In the genomic region with DNA sequence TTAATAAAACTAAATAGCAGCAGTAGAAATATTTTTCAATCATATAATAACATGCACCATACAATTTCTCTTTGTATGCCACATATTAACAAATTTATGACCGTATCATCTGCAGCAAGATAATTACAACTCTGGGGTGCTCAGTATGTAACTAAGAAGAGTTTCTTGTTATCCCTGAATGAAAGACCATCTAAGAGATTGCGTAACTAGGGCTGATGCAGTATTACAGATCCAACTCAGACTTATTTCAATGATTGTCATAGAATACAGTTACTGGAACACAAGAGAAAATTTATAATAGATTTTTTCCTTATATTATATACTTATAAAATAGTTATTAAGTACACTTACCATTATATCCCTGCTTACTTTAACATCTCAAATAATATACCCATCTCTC, we compare ENCODE assay signal across 26 cellular contexts.
"Had no signal": no experiment of that assay in that cellular context is flagged by ENCODE, and none has a peak within 500 bp of the region (broad histone marks: within the 10 kb centered on the region; RNA-seq: fewer than 3 reads in every experiment).

No MANE protein-coding gene starts in this region.

- H3K27me3 ChIP-seq: colonic mucosa, esophagus squamous epithelium, gastrocnemius medialis, heart right ventricle, left lung had no signal

- H3K27ac ChIP-seq: colonic mucosa, epithelial cell of prostate, esophagus squamous epithelium, gastrocnemius medialis, heart right ventricle, left lung, lower lobe of right lung had no signal

- DNase-seq: colonic mucosa; cortex of kidney; effector CD8-positive, alpha-beta T cell; effector memory CD8-positive, alpha-beta T cell; endodermal cell; erythroblast; esophagus squamous epithelium; foreskin fibroblast; foreskin melanocyte; gastrocnemius medialis; glutamatergic neuron; head of caudate nucleus; heart right ventricle; hippocampal formation; left cardiac atrium; left lung; left ventricle myocardium superior; lower lobe of right lung; mesenchymal stem cell; mucosa of descending colon; naive thymus-derived CD4-positive, alpha-beta T cell had no signal

- H3K9me3 ChIP-seq: esophagus squamous epithelium, gastrocnemius medialis, left lung, lower lobe of right lung had no signal

- ATAC-seq: effector memory CD8-positive, alpha-beta T cell; esophagus mucosa; gastrocnemius medialis; heart right ventricle; left cardiac atrium; left lung; left ventricle myocardium superior; lower lobe of right lung; mucosa of descending colon; naive thymus-derived CD4-positive, alpha-beta T cell had no signal

- H3K4me3 ChIP-seq: colonic mucosa, esophagus squamous epithelium, gastrocnemius medialis, heart right ventricle, left lung, lower lobe of right lung, mucosa of descending colon had no signal

- H3K36me3 ChIP-seq: colonic mucosa, esophagus squamous epithelium, gastrocnemius medialis, heart right ventricle, left lung, lower lobe of right lung had no signal

- H3K4me1 ChIP-seq: colonic mucosa, esophagus squamous epithelium, gastrocnemius medialis, heart right ventricle, left lung, lower lobe of right lung had no signal

- FAIRE-seq: endometrium, islet of Langerhans, keratinocyte had no signal
